In the genomic region with DNA sequence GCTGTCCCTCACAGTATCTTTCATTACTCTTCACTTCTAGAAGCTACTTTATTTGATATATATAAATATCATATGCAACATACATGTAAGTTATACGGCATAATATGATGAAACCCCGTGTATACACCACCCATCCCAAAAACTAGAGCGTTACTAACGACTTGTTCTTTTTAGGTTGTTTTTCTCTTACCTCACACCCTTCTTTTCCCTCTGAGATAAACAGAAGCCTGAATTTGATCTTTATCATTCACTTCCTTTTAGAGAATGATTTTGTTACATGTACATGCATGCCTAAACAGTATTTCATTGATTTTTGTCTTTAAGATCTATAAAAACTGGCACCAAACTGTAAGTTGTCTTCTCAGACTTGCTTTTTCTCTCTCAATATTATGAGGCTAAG, we compare ENCODE assay signal across 21 cellular contexts. TPM values are rescaled to one million over a fixed set of nuclear protein-coding genes. Genes with fewer than 3 reads are reported as not detected.
A peak's percentile ranks its signal among the peaks of the same experiment; 100 is the strongest.
DNase-seq lines count a peak whose midpoint lies in the region; ATAC-seq and TF ChIP-seq lines count a peak whose summit lies in the region.
"Had no signal": no experiment of that assay in that cellular context is flagged by ENCODE, and none has a peak within 500 bp of the region (broad histone marks: within the 10 kb centered on the region; RNA-seq: fewer than 3 reads in every experiment).

No MANE protein-coding gene starts in this region.

- H3K36me3 ChIP-seq in effector memory CD4-positive, alpha-beta T cell (ENCODE audit: control insufficient read depth, insufficient read depth, low read length), result peaks cover 15% of the 10 kb centered on the region
- H3K36me3 ChIP-seq in esophagus muscularis mucosa, result peaks cover 0 to 27% (median 15%) of the 10 kb centered on the region in 4 donors
- H3K36me3 ChIP-seq: thyroid gland had no signal

- peak overlapping the region; percentile 5 for H3K4me3 ChIP-seq in effector memory CD4-positive, alpha-beta T cell (ENCODE audit: insufficient read depth, low read depth, low read length, poor library complexity, severe bottlenecking)
- no peak overlapping the region for H3K4me3 ChIP-seq in esophagus muscularis mucosa
- H3K4me3 ChIP-seq: body of pancreas, thyroid gland had no signal

- peaks cover 39% of the 10 kb centered on the region for H3K4me1 ChIP-seq in effector memory CD4-positive, alpha-beta T cell (ENCODE audit: control insufficient read depth, insufficient read depth, low read length, poor library complexity, severe bottlenecking)
- H3K4me1 ChIP-seq in esophagus muscularis mucosa, result peaks cover 16 to 40% (median 25%) of the 10 kb centered on the region in 4 donors

- TF ChIP-seq CTCF in VCaP (conservative IDR thresholded peaks at IDR 0.05) (no peak), omental fat pad (IDR thresholded peaks at IDR 0.05) (no peak), esophagus muscularis mucosa (IDR thresholded peaks at IDR 0.05) (no peak)

- no peak for TF ChIP-seq EP300 in esophagus muscularis mucosa (IDR thresholded peaks at IDR 0.05)

- H3K27me3 ChIP-seq in effector memory CD4-positive, alpha-beta T cell (replicated peaks; ENCODE audit: control insufficient read depth, insufficient read depth, low read length, poor library complexity, severe bottlenecking), result no peaks in the 10 kb centered on the region
- H3K27me3 ChIP-seq in esophagus muscularis mucosa, result no peaks in the 10 kb centered on the region
- H3K27me3 ChIP-seq: body of pancreas, thyroid gland had no signal

- no peak for ATAC-seq in stimulated activated naive CD8-positive, alpha-beta T cell treated with anti-CD3 and anti-CD28 coated beads, Interleukin-15, Interleukin-2, amounts not matched to agents 100 U/mL and 50 U/mL, for 24 hours
- no peak for ATAC-seq in omental fat pad (ENCODE audit: low FRiP score)
- ATAC-seq: body of pancreas, HepG2, Right ventricle myocardium inferior had no signal

- no peaks in the 10 kb centered on the region for H3K9me3 Mint-ChIP-seq in stimulated activated naive CD8-positive, alpha-beta T cell treated with anti-CD3 and anti-CD28 coated beads, Interleukin-15, Interleukin-2, amounts not matched to agents 100 ng/mL and 50 ng/mL, for 24 hours

- WGBS in esophagus muscularis mucosa, result 79% methylated on average over 4 of the region's 4 CpGs

- H3K27me3 Mint-ChIP-seq in stimulated activated naive CD8-positive, alpha-beta T cell treated with anti-CD3 and anti-CD28 coated beads, Interleukin-15, Interleukin-2, amounts not matched to agents 100 ng/mL and 50 ng/mL, for 24 hours, result peaks cover 5% of the 10 kb centered on the region

- H3K4me1 Mint-ChIP-seq in stimulated activated naive CD8-positive, alpha-beta T cell treated with anti-CD3 and anti-CD28 coated beads, Interleukin-15, Interleukin-2, amounts not matched to agents 100 ng/mL and 50 ng/mL, for 24 hours (ENCODE audit: low read depth), result peaks cover 61% of the 10 kb centered on the region

- intact Hi-C loops in esophagus muscularis mucosa (cut with DNase I), result no loop called here

- peak overlapping the region; percentile 79 for H3K4me3 Mint-ChIP-seq in stimulated activated naive CD8-positive, alpha-beta T cell treated with anti-CD3 and anti-CD28 coated beads, Interleukin-15, Interleukin-2, amounts not matched to agents 100 ng/mL and 50 ng/mL, for 24 hours

- DNase-seq in stimulated activated naive CD8-positive, alpha-beta T cell treated with anti-CD3 and anti-CD28 coated beads, Interleukin-15, Interleukin-2, amounts not matched to agents 100 U/mL and 50 U/mL, for 24 hours, result no peak
- DNase-seq in effector memory CD4-positive, alpha-beta T cell, result no peak
- DNase-seq in NCI-H446 treated with DMSO at 0.1 percent for 48 hours (lab: John Stamatoyannopoulos, UW) (no peak), omental fat pad (ENCODE audit: low spot score) (no peak), hepatic stellate cell (ENCODE audit: low spot score) (no peak), esophagus muscularis mucosa (ENCODE audit: extremely low spot score) (no peak)
- DNase-seq: activated CD4-positive, alpha-beta T cell treated with anti-CD3 and anti-CD28 coated beads for 4 hours; activated effector memory CD4-positive, alpha-beta T cell treated with Interleukin-2 at 50 U/mL for 16 hours; body of pancreas; GOT3; MV-4-11; NCI-H2029; NCI-H524; stimulated activated CD4-positive, alpha-beta T cell treated with anti-CD3 and anti-CD28 coated beads, Interleukin-4, amount 100 ng/mL, for 4 hours; stimulated activated CD8-positive, alpha-beta memory T cell treated with anti-CD3 and anti-CD28 coated beads, Interleukin-4, amount 100 ng/mL, for 48 hours; thyroid gland had no signal

- peaks cover 43% of the 10 kb centered on the region for H3K36me3 Mint-ChIP-seq in stimulated activated naive CD8-positive, alpha-beta T cell treated with anti-CD3 and anti-CD28 coated beads, Interleukin-15, Interleukin-2, amounts not matched to agents 100 ng/mL and 50 ng/mL, for 24 hours (ENCODE audit: low read depth)

- H3K27ac ChIP-seq in VCaP (0 out of 2 replicates have a peak overlapping the region, but pooled peaks have one; percentile 4), esophagus muscularis mucosa (replicated peaks in 1 of 4) (no peak overlapping the region)
- H3K27ac ChIP-seq in effector memory CD4-positive, alpha-beta T cell (ENCODE audit: insufficient read depth, low read length, poor library complexity, severe bottlenecking), result peak overlapping the region; percentile 99
- H3K27ac ChIP-seq: body of pancreas had no signal

- H3K9me3 ChIP-seq in effector memory CD4-positive, alpha-beta T cell (ENCODE audit: control insufficient read depth, low read length), result no peaks in the 10 kb centered on the region
- no peaks in the 10 kb centered on the region for H3K9me3 ChIP-seq in esophagus muscularis mucosa
- H3K9me3 ChIP-seq: body of pancreas, thyroid gland had no signal

- no peak for TF ChIP-seq POLR2A in esophagus muscularis mucosa (IDR thresholded peaks at IDR 0.05; ENCODE audit: low read depth)

- peak overlapping the region; percentile 99 for H3K27ac Mint-ChIP-seq in stimulated activated naive CD8-positive, alpha-beta T cell treated with anti-CD3 and anti-CD28 coated beads, Interleukin-15, Interleukin-2, amounts not matched to agents 100 ng/mL and 50 ng/mL, for 24 hours

RNA-seq across cellular contexts. Expression of a gene that starts 3.7 kb away (rescaled TPM):
- total RNA-seq in omental fat pad, result 10 to 100 TPM; 22.3 to 31.2 (median 24.3) TPM
- total RNA-seq in esophagus muscularis mucosa, result 10 to 100 TPM; 16.6 to 22.7 (median 18.8) TPM

RNA-seq across cellular contexts. Expression of a gene that starts 19.3 kb away (rescaled TPM):
- total RNA-seq in omental fat pad, result 1 to 10 TPM in 1 of 4 donors, under 1 TPM in 2, not detected in 1; 0.19 to 1.1 (median 0.44) TPM
- 1 to 10 TPM in 1 of 4 donors, not detected in 3; 1.2 TPM for total RNA-seq in esophagus muscularis mucosa
- total RNA-seq: body of pancreas, epithelial cell of proximal tubule, HepG2 had no signal

Comparison
In these comparisons a context has a peak if more than half of its experiments do, and no peak if none do; other contexts are left out.
1. H3K27ac ChIP-seq: peak in VCaP (single experiment) and effector memory CD4-positive, alpha-beta T cell (single experiment); none in esophagus muscularis mucosa (0 of 4).